8 cellular contexts compared by ENCODE assay signal in the genomic region with DNA sequence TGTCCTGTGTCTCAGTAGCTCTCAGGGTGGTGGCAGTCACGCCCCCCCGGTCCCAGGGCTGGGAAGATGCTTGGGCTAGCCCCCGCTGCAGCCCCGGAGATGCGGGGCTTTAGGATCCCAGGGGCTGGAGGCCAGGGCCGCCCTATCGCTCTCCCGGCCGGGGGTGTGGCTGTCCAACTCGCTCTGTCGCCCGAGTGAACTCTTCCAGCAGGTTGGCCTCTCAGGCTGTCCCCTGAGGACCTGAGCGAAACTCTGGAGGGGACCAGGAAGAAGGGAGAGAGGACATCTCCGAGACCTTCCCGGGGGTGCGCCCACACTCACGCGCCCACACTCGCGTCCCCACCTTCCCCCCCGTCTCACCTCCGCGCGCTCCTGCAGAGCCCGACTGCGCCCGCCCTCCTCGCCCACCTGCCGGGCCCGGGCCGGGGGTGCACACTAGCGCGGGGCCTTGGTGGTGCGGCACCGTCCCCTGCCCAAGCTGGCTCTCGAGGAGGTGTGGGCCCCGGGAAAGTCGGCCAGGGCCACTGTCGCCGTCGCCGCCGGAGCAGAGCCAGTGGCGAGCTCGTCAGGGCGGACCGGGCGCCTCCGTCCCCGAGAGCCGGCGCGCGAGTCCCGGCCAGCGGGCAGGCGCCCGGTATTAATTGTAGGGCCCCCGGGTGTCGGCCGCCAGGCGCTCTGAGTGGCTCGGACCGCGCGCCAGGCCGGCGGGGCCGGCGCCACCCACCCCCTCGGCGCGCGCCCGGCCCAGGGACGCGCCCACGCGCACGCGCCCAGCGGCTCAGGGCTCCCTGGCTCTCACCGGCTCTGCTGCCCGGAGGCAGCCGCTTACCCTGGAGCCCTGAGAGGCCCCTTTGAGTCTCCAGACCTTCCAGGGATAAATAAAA.
DNase-seq lines count a peak whose midpoint lies in the region; ATAC-seq and TF ChIP-seq lines count a peak whose summit lies in the region.

No MANE protein-coding gene starts in this region.

- no peaks in the 10 kb centered on the region for H3K27me3 Mint-ChIP-seq in T-helper 17 cell

- H3K27ac Mint-ChIP-seq in T-helper 17 cell, result no peak overlapping the region

- H3K9me3 ChIP-seq in HCT116 (ENCODE audit: control insufficient read depth in 1 of 2, insufficient read depth in 1 of 2, low read depth in 1 of 2, low read length in 2 of 2) (no peaks in the 10 kb centered on the region), T-helper 17 cell (ENCODE audit: control insufficient read depth, low read length, poor library complexity, severe bottlenecking) (no peaks in the 10 kb centered on the region)

- no peaks in the 10 kb centered on the region; the same call in 1 of the 2 replicates for H4K20me1 ChIP-seq in HCT116 (ENCODE audit: insufficient read depth)

- no peaks in the 10 kb centered on the region for H3K9me2 ChIP-seq in HCT116 (ENCODE audit: insufficient read depth)

- TF ChIP-seq CTCF in AG04449 (IDR thresholded peaks at IDR 0.05; ENCODE audit: insufficient read depth, low read length, missing control alignments) (no peak), HCT116 (IDR thresholded peaks at IDR 0.05 in 2 of 3, conservative IDR thresholded peaks at IDR 0.05 in 1 of 3; ENCODE audit: borderline replicate concordance in 1 of 3, insufficient read depth in 1 of 3, low read depth in 2 of 3, low read length in 2 of 3) (no peak), kidney epithelial cell (IDR thresholded peaks at IDR 0.05; ENCODE audit: insufficient read depth, low read length, poor library complexity, severe bottlenecking) (no peak)

- TF ChIP-seq RAD21 in HCT116 (IDR thresholded peaks at IDR 0.05; ENCODE audit: low read depth), result no peak

- peaks cover 3 to 18% of the 10 kb centered on the region in 2 experiments; a peak in 3 of 4 replicates for H3K4me1 ChIP-seq in HCT116 (ENCODE audit: control insufficient read depth in 1 of 2, insufficient read depth in 2 of 2, low read length in 2 of 2)

- peak overlapping the region; percentile 86 for H3K27ac ChIP-seq in HCT116 (ENCODE audit: low read depth, low read length)

- ATAC-seq in HCT116, result peak; percentile 58
- ATAC-seq in T-helper 17 cell, result peak; percentile 4
- no peak for ATAC-seq in HG03469 (IDR thresholded peaks at IDR 0.05; ENCODE audit: unreplicated experiment)
- no peak for ATAC-seq in GM19035 (IDR thresholded peaks at IDR 0.05; ENCODE audit: unreplicated experiment)

- CTCF ChIA-PET in AG04449 (lab: Yijun Ruan, JAX) (interaction anchor here (0.6 to 3.0 kb wide), 27 partner anchors 9 to 265 kb away, joined by 3 to 28 read pairs (median 3); no protein-coding TSS in a partner anchor), HCT116 (lab: Charles Lee) (interaction anchor here (0.8 to 1.4 kb wide), 2 partner anchors 20 to 93 kb away, joined by 3 to 4 read pairs; no protein-coding TSS in a partner anchor)

- intact Hi-C loops in HCT116 (cut with micrococcal nuclease), result loop anchor here (1.0 to 10.0 kb wide), 4 partner anchors 39 to 222 kb away; no protein-coding TSS in a partner anchor

- H3K36me3 ChIP-seq in HCT116 (ENCODE audit: control insufficient read depth in 1 of 2, insufficient read depth in 2 of 2, low read length in 2 of 2) (no peaks in the 10 kb centered on the region), kidney epithelial cell (ENCODE audit: control insufficient read depth, insufficient read depth, low read length) (no peaks in the 10 kb centered on the region)

- H3K4me3 ChIP-seq in AG04449 (ENCODE audit: low read depth, low read length), result peak overlapping the region; percentile 67
- peak overlapping the region; percentile 69 to 70 for H3K4me3 ChIP-seq in HCT116 (replicated peaks in 1 of 2; ENCODE audit: low read depth in 1 of 2, low read length in 2 of 2)
- H3K4me3 ChIP-seq in kidney epithelial cell (ENCODE audit: low read depth, low read length), result peak overlapping the region; percentile 68

- H3K36me3 Mint-ChIP-seq in T-helper 17 cell (ENCODE audit: low read depth), result no peaks in the 10 kb centered on the region

- peak overlapping the region; percentile 86 for H3K4me2 ChIP-seq in HCT116 (ENCODE audit: low read length)

- DNase-seq in AG04449 (ENCODE audit: low read depth, low spot score) (no peak), HCT116 (ENCODE audit: low read depth, low spot score) (no peak), T-helper 17 cell (peak; percentile 11 to 16 (median 12)), cerebellar cortex (ENCODE audit: low spot score) (peak; percentile 20), kidney epithelial cell (ENCODE audit: low read depth) (no peak)
- peak; percentile 29 to 51 for DNase-seq in stimulated activated CD4-positive, alpha-beta T cell treated with anti-CD3 and anti-CD28 coated beads, Interleukin-2, amount 100 ng/mL, for 24 hours

- H3K79me2 ChIP-seq in HCT116 (ENCODE audit: insufficient read depth, low read length), result peaks cover 34% of the 10 kb centered on the region

- peak overlapping the region; percentile 77 for H2AFZ ChIP-seq in HCT116 (ENCODE audit: low read depth, low read length, poor library complexity, severe bottlenecking)

- no peak for TF ChIP-seq POLR2A in HCT116 (IDR thresholded peaks at IDR 0.05; ENCODE audit: borderline replicate concordance, extremely low read depth, insufficient read depth, insufficient read length)

- H3K4me3 Mint-ChIP-seq in T-helper 17 cell, result peak overlapping the region; percentile 89

- peaks cover 14% of the 10 kb centered on the region for H3K4me1 Mint-ChIP-seq in T-helper 17 cell

- POLR2A ChIA-PET in AG04449 (lab: Yijun Ruan, JAX), result no interaction called here
- POLR2A ChIA-PET in HCT116 (lab: Charles Lee), result interaction anchor here (0.6 kb wide), 1 partner anchor 114 kb away, joined by 3 read pairs; no protein-coding TSS in a partner anchor

- H3K27me3 ChIP-seq in HCT116 (ENCODE audit: insufficient read depth, low read length) (no peaks in the 10 kb centered on the region), kidney epithelial cell (ENCODE audit: control insufficient read depth, insufficient read depth, low read length) (no peaks in the 10 kb centered on the region)

- no TSS peak for BruUV-seq in HCT116 (replicated peaks; lab: Mats Ljungman, UMichigan)

- RAD21 ChIA-PET in HCT116 (lab: Charles Lee; ENCODE audit: low non-redundant PET in 1 of 2, low total read pairs in 2 of 2, uncharacterized antibody in 2 of 2, unreplicated experiment in 2 of 2), result no interaction called here

- H3K9ac ChIP-seq in HCT116 (ENCODE audit: low read length), result peak overlapping the region; percentile 73

TF ChIP-seq in HCT116, 20 proteins besides CTCF, POLR2A, EP300 and RAD21 (continues in another document):
- TF ChIP-seq TCF7L2 (IDR thresholded peaks at IDR 0.05; ENCODE audit: borderline replicate concordance, extremely low read depth, insufficient read depth, insufficient read length), result no peak
- TF ChIP-seq, protein P1, sequence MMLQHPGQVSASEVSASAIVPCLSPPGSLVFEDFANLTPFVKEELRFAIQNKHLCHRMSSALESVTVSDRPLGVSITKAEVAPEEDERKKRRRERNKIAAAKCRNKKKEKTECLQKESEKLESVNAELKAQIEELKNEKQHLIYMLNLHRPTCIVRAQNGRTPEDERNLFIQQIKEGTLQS (IDR thresholded peaks at IDR 0.05), result no peak
- TF ChIP-seq ELF1 (IDR thresholded peaks at IDR 0.05; ENCODE audit: borderline replicate concordance, low read depth), result no peak
- TF ChIP-seq CBX3 (IDR thresholded peaks at IDR 0.05; ENCODE audit: low read depth), result no peak
- TF ChIP-seq POLR2AphosphoS5 (IDR thresholded peaks at IDR 0.05; ENCODE audit: low read depth, low read length), result peak; percentile 41; the same call in 1 of the 2 replicates
- no peak for TF ChIP-seq CEBPB (IDR thresholded peaks at IDR 0.05; ENCODE audit: low read depth)
- TF ChIP-seq ZFX (IDR thresholded peaks at IDR 0.05), result peak; percentile 51
- TF ChIP-seq EZH2 (IDR thresholded peaks at IDR 0.05), result no peak
- no peak for TF ChIP-seq REST (IDR thresholded peaks at IDR 0.05; ENCODE audit: low read depth)
- TF ChIP-seq, protein P2, sequence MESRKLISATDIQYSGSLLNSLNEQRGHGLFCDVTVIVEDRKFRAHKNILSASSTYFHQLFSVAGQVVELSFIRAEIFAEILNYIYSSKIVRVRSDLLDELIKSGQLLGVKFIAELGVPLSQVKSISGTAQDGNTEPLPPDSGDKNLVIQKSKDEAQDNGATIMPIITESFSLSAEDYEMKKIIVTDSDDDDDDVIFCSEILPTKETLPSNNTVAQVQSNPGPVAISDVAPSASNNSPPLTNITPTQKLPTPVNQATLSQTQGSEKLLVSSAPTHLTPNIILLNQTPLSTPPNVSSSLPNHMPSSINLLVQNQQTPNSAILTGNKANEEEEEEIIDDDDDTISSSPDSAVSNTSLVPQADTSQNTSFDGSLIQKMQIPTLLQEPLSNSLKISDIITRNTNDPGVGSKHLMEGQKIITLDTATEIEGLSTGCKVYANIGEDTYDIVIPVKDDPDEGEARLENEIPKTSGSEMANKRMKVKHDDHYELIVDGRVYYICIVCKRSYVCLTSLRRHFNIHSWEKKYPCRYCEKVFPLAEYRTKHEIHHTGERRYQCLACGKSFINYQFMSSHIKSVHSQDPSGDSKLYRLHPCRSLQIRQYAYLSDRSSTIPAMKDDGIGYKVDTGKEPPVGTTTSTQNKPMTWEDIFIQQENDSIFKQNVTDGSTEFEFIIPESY (IDR thresholded peaks at IDR 0.05; ENCODE audit: extremely low read depth, insufficient replicate concordance, low read length), result no peak

Comparison
In these comparisons a context has a peak if more than half of its experiments do, and no peak if none do; other contexts are left out.
1. DNase-seq: peak in T-helper 17 cell (3 of 3), cerebellar cortex (single experiment) and stimulated activated CD4-positive, alpha-beta T cell treated with anti-CD3 and anti-CD28 coated beads, Interleukin-2, amount 100 ng/mL, for 24 hours (2 of 2); none in AG04449 (single experiment), HCT116 (single experiment) and kidney epithelial cell (single experiment).
2. ATAC-seq: peak in HCT116 (single experiment) and T-helper 17 cell (single experiment); none in HG03469 (single experiment) and GM19035 (single experiment).
3. Peak in every context shown above with its lines, with median percentiles within 50 percentile points of each other: H3K4me3 ChIP-seq.